In genomic region chr10:25174461-25175230, GRCh38 we compare ENCODE assay signal across 2 cellular contexts.
TF ChIP-seq lines count a peak whose summit lies in the region.

Gene GPR158, plus strand, starts transcription at chr10:25175001. Its CDS starts 420 bp downstream, at chr10:25175421.

TF ChIP-seq in HCT116, 20 proteins besides CTCF, POLR2A, EP300 and RAD21:
- TF ChIP-seq MAX (IDR thresholded peaks at IDR 0.05) (peak; percentile 30; the same call in 1 of the 2 replicates), CEBPB (IDR thresholded peaks at IDR 0.05; ENCODE audit: low read depth) (no peak), SRF (IDR thresholded peaks at IDR 0.05; ENCODE audit: low read depth) (peak; percentile 52), ELF1 (IDR thresholded peaks at IDR 0.05; ENCODE audit: borderline replicate concordance, low read depth) (no peak), SP1 (IDR thresholded peaks at IDR 0.05; ENCODE audit: low read depth) (peak; percentile 69), ZNF274 (IDR thresholded peaks at IDR 0.05; ENCODE audit: low read depth, low read length) (no peak), ZBTB33 (IDR thresholded peaks at IDR 0.05; ENCODE audit: extremely low read depth, insufficient replicate concordance, low read length) (no peak), TCF7L2 (IDR thresholded peaks at IDR 0.05; ENCODE audit: borderline replicate concordance, extremely low read depth, insufficient read depth, insufficient read length) (no peak), YY1 (IDR thresholded peaks at IDR 0.05; ENCODE audit: extremely low read depth, insufficient replicate concordance, low read depth, low read length) (peak; percentile 51)

TF ChIP-seq in H1, 55 proteins besides CTCF, POLR2A, EP300 and RAD21:
- TF ChIP-seq CHD2 (IDR thresholded peaks at IDR 0.05; ENCODE audit: low read length): peak; percentile 80
- TF ChIP-seq TAF1 (IDR thresholded peaks at IDR 0.05; ENCODE audit: low read depth, low read length): peak; percentile 36; the same call in 1 of the 2 replicates
- no peak for TF ChIP-seq ATF2 (IDR thresholded peaks at IDR 0.05; ENCODE audit: low read length)
- TF ChIP-seq MAFK (IDR thresholded peaks at IDR 0.05; ENCODE audit: low read depth, low read length): no peak
- TF ChIP-seq SAP30 (IDR thresholded peaks at IDR 0.05; ENCODE audit: insufficient read depth, insufficient replicate concordance, low read length): no peak
- peak; percentile 78 for TF ChIP-seq TAF7 (optimal IDR thresholded peaks at IDR 0.05; ENCODE audit: borderline replicate concordance, low read depth, low read length)
- peak; percentile 79 for TF ChIP-seq SP1 (IDR thresholded peaks at IDR 0.05; ENCODE audit: low read depth, low read length)
- no peak for TF ChIP-seq ZNF274 (IDR thresholded peaks at IDR 0.05; ENCODE audit: borderline replicate concordance, extremely low read depth, low read length)
- TF ChIP-seq E2F6 (IDR thresholded peaks at IDR 0.05): peak; percentile 82
- no peak for TF ChIP-seq NRF1 (IDR thresholded peaks at IDR 0.05; ENCODE audit: low read depth, low read length)
- TF ChIP-seq BRCA1 (IDR thresholded peaks at IDR 0.05; ENCODE audit: low read depth, low read length): no peak
- no peak for TF ChIP-seq RNF2 (IDR thresholded peaks at IDR 0.05; ENCODE audit: borderline replicate concordance, low read depth, low read length, missing control alignments, poor library complexity, severe bottlenecking)
- peak; percentile 91 for TF ChIP-seq KDM4A (IDR thresholded peaks at IDR 0.05; ENCODE audit: low read depth, low read length, severe bottlenecking)
- peak; percentile 99 to 100 for TF ChIP-seq HDAC2 (IDR thresholded peaks at IDR 0.05; ENCODE audit: borderline replicate concordance in 1 of 2, low read depth in 2 of 2, low read length in 2 of 2)
- peak; percentile 60 for TF ChIP-seq SP2 (IDR thresholded peaks at IDR 0.05; ENCODE audit: low read length)
- peak; percentile 43; the same call in 1 of the 2 replicates for TF ChIP-seq TBP (IDR thresholded peaks at IDR 0.05; ENCODE audit: low read depth, low read length)
- TF ChIP-seq EGR1 (IDR thresholded peaks at IDR 0.05; ENCODE audit: borderline replicate concordance, low read depth, low read length): 0 out of 2 replicates have a peak, but pooled peaks have one; percentile 18
- TF ChIP-seq BACH1 (IDR thresholded peaks at IDR 0.05; ENCODE audit: low read length): peak; percentile 96
- TF ChIP-seq CREB1 (IDR thresholded peaks at IDR 0.05): peak; percentile 44
- TF ChIP-seq CBX5 (IDR thresholded peaks at IDR 0.05; ENCODE audit: low read depth, low read length): no peak
- peak; percentile 85 to 93; a peak in 2 of 4 replicates for TF ChIP-seq SIN3A (conservative IDR thresholded peaks at IDR 0.05 in 1 of 2, IDR thresholded peaks at IDR 0.05 in 1 of 2; ENCODE audit: low read depth in 1 of 2, low read length in 2 of 2)
- TF ChIP-seq KDM1A (IDR thresholded peaks at IDR 0.05; ENCODE audit: borderline replicate concordance, low read length): no peak
- no peak for TF ChIP-seq SRF (IDR thresholded peaks at IDR 0.05; ENCODE audit: low read depth, low read length)
- TF ChIP-seq TEAD4 (IDR thresholded peaks at IDR 0.05; ENCODE audit: low read depth, low read length): no peak
- 0 out of 2 replicates have a peak, but pooled peaks have one; percentile 29 for TF ChIP-seq PHF8 (conservative IDR thresholded peaks at IDR 0.05; ENCODE audit: low read depth, low read length)
- peak; percentile 99 for TF ChIP-seq RBBP5 (IDR thresholded peaks at IDR 0.05; ENCODE audit: borderline replicate concordance, low read depth, low read length)
- TF ChIP-seq ASH2L (IDR thresholded peaks at IDR 0.05; ENCODE audit: low read length): peak; percentile 99
- TF ChIP-seq CTBP2 (IDR thresholded peaks at IDR 0.05; ENCODE audit: borderline replicate concordance, insufficient read depth, insufficient read length, low read length): peak; percentile 82
- TF ChIP-seq GTF2F1 (IDR thresholded peaks at IDR 0.05; ENCODE audit: borderline replicate concordance, low read depth, low read length): no peak
TF ChIP-seq in H1: peak in this region for 17.
